Comparison of ENCODE assay signal across 2 cellular contexts in genomic region chr12:62606654-62607053, GRCh38.
TF ChIP-seq lines count a peak whose summit lies in the region.

No MANE protein-coding gene starts in this region.

TF ChIP-seq in A549, 52 proteins besides CTCF, POLR2A, EP300 and RAD21 (continued from another document):
- TF ChIP-seq HMGXB4 (CRISPR knock-in tag; IDR thresholded peaks at IDR 0.05; ENCODE audit: borderline replicate concordance) (no peak), MAZ (IDR thresholded peaks at IDR 0.05; ENCODE audit: borderline replicate concordance, low read depth, low read length) (no peak), KDM5A (IDR thresholded peaks at IDR 0.05) (no peak), JUN (IDR thresholded peaks at IDR 0.05) (peak in 1 of 2 experiments; percentile 80; a peak in 3 of 5 replicates)

TF ChIP-seq in GM23338, 12 proteins besides CTCF, POLR2A, EP300 and RAD21 (continued from another document):
- TF ChIP-seq ZNF462 (CRISPR knock-in tag; IDR thresholded peaks at IDR 0.05) (no peak), EZH2phosphoT487 (IDR thresholded peaks at IDR 0.05; ENCODE audit: unreplicated experiment) (no peak), JUNB (IDR thresholded peaks at IDR 0.05; ENCODE audit: unreplicated experiment) (no peak), POLR2AphosphoS5 (IDR thresholded peaks at IDR 0.05; ENCODE audit: low read depth) (no peak)
